ENCODE assay signal across 8 cellular contexts in genomic region chr6:31580807-31581437, GRCh38. TPM values are rescaled to one million over a fixed set of nuclear protein-coding genes. Genes with fewer than 3 reads are reported as not detected.
DNase-seq lines count a peak whose midpoint lies in the region; ATAC-seq and TF ChIP-seq lines count a peak whose summit lies in the region.

No MANE protein-coding gene starts in this region.

- no peaks in the 10 kb centered on the region for H3K36me3 ChIP-seq in lower lobe of right lung

- peak overlapping the region; percentile 44 to 99 (median 82) for H3K4me3 ChIP-seq in dorsolateral prefrontal cortex
- H3K4me3 ChIP-seq in lower lobe of right lung, result peak overlapping the region; percentile 79

- intact Hi-C loops in dorsolateral prefrontal cortex (cut with DNase I), result loop anchor here in 1 of 2 donors (1.0 to 5.0 kb wide), 2 partner anchors 17 to 34 kb away; partner anchors contain the start of genes ATP6V1G2 and NFKBIL1
- intact Hi-C loops in lower lobe of right lung (cut with DNase I), result no loop called here

- TF ChIP-seq POLR2A in GM18505 (IDR thresholded peaks at IDR 0.05; ENCODE audit: borderline replicate concordance, extremely low read depth, insufficient read depth, insufficient read length), result peak; percentile 74

- H3K27ac ChIP-seq in dorsolateral prefrontal cortex (peak overlapping the region in 58 of 59 donors; percentile 5 to 93 (median 76)), lower lobe of right lung (peak overlapping the region; percentile 84)

- ATAC-seq in GM18505 (IDR thresholded peaks at IDR 0.05; ENCODE audit: unreplicated experiment), result peak; percentile 47
- ATAC-seq in HG03159 (IDR thresholded peaks at IDR 0.05; ENCODE audit: unreplicated experiment), result peak; percentile 53
- ATAC-seq in lower lobe of right lung, result peak; percentile 98 to 99

- DNase-seq in A172 (ENCODE audit: low spot score), result peak; percentile 48
- DNase-seq in NCI-H460 (ENCODE audit: extremely low read depth, low read depth), result peak; percentile 44
- DNase-seq in activated CD4-positive, alpha-beta T cell treated with anti-CD3 and anti-CD28 coated beads, Interleukin-2, amount 50 U/mL, for 1 hour, result peak; percentile 88
- DNase-seq in dorsolateral prefrontal cortex, result peak; percentile 74 to 93 (median 88)
- DNase-seq in lower lobe of right lung, result peak; percentile 94
- DNase-seq in stimulated activated CD4-positive, alpha-beta T cell treated with anti-CD3 and anti-CD28 coated beads, TNF-alpha, amount 100 ng/mL, for 1 hour (ENCODE audit: low read depth in 3 of 3, low spot score in 1 of 3), result peak in 2 of 3 donors; percentile 86 to 92

- peaks cover 52% of the 10 kb centered on the region for H3K4me1 ChIP-seq in lower lobe of right lung

- TF ChIP-seq CTCF in dorsolateral prefrontal cortex (IDR thresholded peaks at IDR 0.05 in 54 of 56, conservative IDR thresholded peaks at IDR 0.05 in 2 of 56; ENCODE audit: low read depth in 1 of 56, partially characterized antibody in 56 of 56), result peak; percentile 64 to 99 (median 97)
- peak; percentile 99 for TF ChIP-seq CTCF in lower lobe of right lung (IDR thresholded peaks at IDR 0.05)

- no peaks in the 10 kb centered on the region for H3K9me3 ChIP-seq in lower lobe of right lung

- H3K27me3 ChIP-seq in dorsolateral prefrontal cortex (no peaks in the 10 kb centered on the region), lower lobe of right lung (ENCODE audit: low read depth) (no peaks in the 10 kb centered on the region)

RNA-seq across cellular contexts. Expression of gene LTB, which starts 1.3 kb away (rescaled TPM):
- total RNA-seq in A172 (2014; rRNA removed; shearing (Covaris generic)), result not detected in 2 replicates
- not detected in 2 replicates for total RNA-seq in NCI-H460 (2014; rRNA removed; shearing (Covaris generic))
- polyA plus RNA-seq in NCI-H460 (2014; cell fraction: nucleus; rRNA removed), result not detected in 2 replicates
- 1 to 10 TPM in 33 of 120 experiments, under 1 TPM in 37, not detected in 50; 0.36 to 2.6 (median 0.98) TPM for total RNA-seq in dorsolateral prefrontal cortex
- total RNA-seq in lower lobe of right lung, result 10.0 TPM

RNA-seq across cellular contexts. Expression of gene LST1, which starts 5.2 kb away (rescaled TPM):
- total RNA-seq in A172 (2014; rRNA removed; shearing (Covaris generic)), result not detected in 2 replicates
- total RNA-seq in NCI-H460 (2014; rRNA removed; shearing (Covaris generic)), result not detected in 2 replicates
- polyA plus RNA-seq in NCI-H460 (2014; cell fraction: nucleus; rRNA removed), result not detected in 2 replicates
- total RNA-seq in dorsolateral prefrontal cortex, result 10 to 100 TPM in 51 of 120 experiments, 1 to 10 TPM in 69; 2.0 to 32.2 (median 9.3) TPM
- 127 TPM for total RNA-seq in lower lobe of right lung

RNA-seq across cellular contexts. Expression of gene TNF, which starts 5.6 kb away (rescaled TPM):
- total RNA-seq in A172 (2014; rRNA removed; shearing (Covaris generic)), result not detected in 2 replicates
- not detected in 2 replicates for total RNA-seq in NCI-H460 (2014; rRNA removed; shearing (Covaris generic))
- not detected in 2 replicates for polyA plus RNA-seq in NCI-H460 (2014; cell fraction: nucleus; rRNA removed)
- 1 to 10 TPM in 5 of 120 experiments, under 1 TPM in 34, not detected in 81; 0.23 to 1.3 (median 0.41) TPM for total RNA-seq in dorsolateral prefrontal cortex
- 4.5 TPM for total RNA-seq in lower lobe of right lung

RNA-seq across cellular contexts. Expression of gene LTA, which starts 8.8 kb away (rescaled TPM):
- total RNA-seq in A172 (2014; rRNA removed; shearing (Covaris generic)), result not detected in 2 replicates
- total RNA-seq in NCI-H460 (2014; rRNA removed; shearing (Covaris generic)), result not detected in 2 replicates
- polyA plus RNA-seq in NCI-H460 (2014; cell fraction: nucleus; rRNA removed), result not detected in 2 replicates
- total RNA-seq in dorsolateral prefrontal cortex, result 1 to 10 TPM in 4 of 120 experiments, under 1 TPM in 44, not detected in 72; 0.30 to 1.9 (median 0.53) TPM
- not detected for total RNA-seq in lower lobe of right lung

RNA-seq across cellular contexts. Expression of gene NCR3, which starts 11.9 kb away (rescaled TPM):
- not detected in 2 replicates for total RNA-seq in A172 (2014; rRNA removed; shearing (Covaris generic))
- not detected in 2 replicates for total RNA-seq in NCI-H460 (2014; rRNA removed; shearing (Covaris generic))
- polyA plus RNA-seq in NCI-H460 (2014; cell fraction: nucleus; rRNA removed), result not detected in 2 replicates
- 1 to 10 TPM in 4 of 120 experiments, under 1 TPM in 3, not detected in 113; 0.69 to 1.9 (median 1.1) TPM for total RNA-seq in dorsolateral prefrontal cortex
- 2.6 TPM for total RNA-seq in lower lobe of right lung

Comparison
In these comparisons a context has a peak if more than half of its experiments do, and no peak if none do; other contexts are left out.
1. Peak in every context shown above with its lines: DNase-seq, ATAC-seq, H3K4me3 ChIP-seq and H3K27ac ChIP-seq.
2. DNase-seq: peak in every context shown above with its lines; median percentile 94 in lower lobe of right lung; 89 in stimulated activated CD4-positive, alpha-beta T cell treated with anti-CD3 and anti-CD28 coated beads, TNF-alpha, amount 100 ng/mL, for 1 hour; 88 in activated CD4-positive, alpha-beta T cell treated with anti-CD3 and anti-CD28 coated beads, Interleukin-2, amount 50 U/mL, for 1 hour; 88 in dorsolateral prefrontal cortex; 48 in A172; 44 in NCI-H460.
3. ATAC-seq: peak in every context shown above with its lines; median percentile 98 in lower lobe of right lung; 53 in HG03159; 47 in GM18505.